17 cellular contexts compared by ENCODE assay signal in genomic region chr16:52548261-52549010, GRCh38. TPM values are rescaled to one million over a fixed set of nuclear protein-coding genes. Genes with fewer than 3 reads are reported as not detected.
DNase-seq lines count a peak whose midpoint lies in the region; ATAC-seq, FAIRE-seq and TF ChIP-seq lines count a peak whose summit lies in the region.
"Had no signal": no experiment of that assay in that cellular context is flagged by ENCODE, and none has a peak within 500 bp of the region (broad histone marks: within the 10 kb centered on the region; RNA-seq: fewer than 3 reads in every experiment).

No MANE protein-coding gene starts in this region.

- no peak for FAIRE-seq in D721Med (lab: Jason Lieb, UNC)
- FAIRE-seq: endometrium, RCC 7860 had no signal

- peaks cover 60% of the 10 kb centered on the region for H3K27me3 Mint-ChIP-seq in stimulated activated naive CD8-positive, alpha-beta T cell treated with anti-CD3 and anti-CD28 coated beads, Interleukin-15, amount 100 ng/mL, for 72 hours

- DNase-seq in DMS53 treated with DMSO at 0.1 percent for 48 hours (lab: John Stamatoyannopoulos, UW; ENCODE audit: unreplicated experiment): peak; percentile 53
- DNase-seq in H7: peak; percentile 30
- DNase-seq in NCI-H510A treated with DMSO at 0.1 percent for 48 hours (lab: John Stamatoyannopoulos, UW): peak; percentile 89
- DNase-seq in iPS-NIHi11 (ENCODE audit: low spot score): peak; percentile 33
- DNase-seq in D721Med (ENCODE audit: insufficient read length, low spot score): no peak
- DNase-seq in stimulated activated naive CD8-positive, alpha-beta T cell treated with anti-CD3 and anti-CD28 coated beads, Interleukin-15, amount 100 ng/mL, for 72 hours: no peak
- DNase-seq in stimulated activated effector memory CD8-positive, alpha-beta T cell treated with anti-CD3 and anti-CD28 coated beads, Interleukin-12 subunit alpha, Interleukin-12 subunit beta, amount 100 ng/mL, for 72 hours (ENCODE audit: low spot score in 2 of 2): no peak
- DNase-seq: activated naive CD4-positive, alpha-beta T cell treated with Interleukin-2 at 50 U/mL for 16 hours; gastrocnemius medialis; kidney glomerular epithelial cell; NCI-H1048; NCI-H774; posterior cingulate gyrus; SW 1271 had no signal

- H3K36me3 Mint-ChIP-seq in stimulated activated effector memory CD8-positive, alpha-beta T cell treated with anti-CD3 and anti-CD28 coated beads, Interleukin-12 subunit alpha, Interleukin-12 subunit beta, amount 100 ng/mL, for 72 hours: no peaks in the 10 kb centered on the region

- peaks cover 40% of the 10 kb centered on the region for H3K27me3 ChIP-seq in H7 (ENCODE audit: control insufficient read depth, insufficient read depth, low read length)

- no peak for TF ChIP-seq CTCF in D721Med (IDR thresholded peaks at IDR 0.05; ENCODE audit: insufficient read depth, missing control alignments)

- no peak overlapping the region for H3K27ac Mint-ChIP-seq in stimulated activated naive CD8-positive, alpha-beta T cell treated with anti-CD3 and anti-CD28 coated beads, Interleukin-15, amount 100 ng/mL, for 72 hours
- no peak overlapping the region for H3K27ac Mint-ChIP-seq in stimulated activated effector memory CD8-positive, alpha-beta T cell treated with anti-CD3 and anti-CD28 coated beads, Interleukin-12 subunit alpha, Interleukin-12 subunit beta, amount 100 ng/mL, for 72 hours

- H3K4me1 Mint-ChIP-seq in stimulated activated naive CD8-positive, alpha-beta T cell treated with anti-CD3 and anti-CD28 coated beads, Interleukin-15, amount 100 ng/mL, for 72 hours: peaks cover 13% of the 10 kb centered on the region
- peaks cover 5% of the 10 kb centered on the region for H3K4me1 Mint-ChIP-seq in stimulated activated effector memory CD8-positive, alpha-beta T cell treated with anti-CD3 and anti-CD28 coated beads, Interleukin-12 subunit alpha, Interleukin-12 subunit beta, amount 100 ng/mL, for 72 hours

- no peaks in the 10 kb centered on the region for H3K36me3 ChIP-seq in H7 (replicated peaks; ENCODE audit: control insufficient read depth, insufficient read depth, low read length)
- H3K36me3 ChIP-seq: gastrocnemius medialis had no signal

- no peak overlapping the region for H3K4me3 ChIP-seq in H7 (ENCODE audit: insufficient read depth, low read depth, low read length)
- H3K4me3 ChIP-seq: gastrocnemius medialis had no signal

- H3K9me3 Mint-ChIP-seq in stimulated activated naive CD8-positive, alpha-beta T cell treated with anti-CD3 and anti-CD28 coated beads, Interleukin-15, amount 100 ng/mL, for 72 hours: no peaks in the 10 kb centered on the region
- peaks cover 4% of the 10 kb centered on the region for H3K9me3 Mint-ChIP-seq in stimulated activated effector memory CD8-positive, alpha-beta T cell treated with anti-CD3 and anti-CD28 coated beads, Interleukin-12 subunit alpha, Interleukin-12 subunit beta, amount 100 ng/mL, for 72 hours

- ATAC-seq in GM21423 (IDR thresholded peaks at IDR 0.05; ENCODE audit: unreplicated experiment): no peak
- no peak for ATAC-seq in stimulated activated naive CD8-positive, alpha-beta T cell treated with anti-CD3 and anti-CD28 coated beads, Interleukin-15, amount 100 ng/mL, for 72 hours
- no peak for ATAC-seq in stimulated activated effector memory CD8-positive, alpha-beta T cell treated with anti-CD3 and anti-CD28 coated beads, Interleukin-12 subunit alpha, Interleukin-12 subunit beta, amount 100 ng/mL, for 72 hours
- ATAC-seq: gastrocnemius medialis had no signal

- H3K4me3 Mint-ChIP-seq in stimulated activated naive CD8-positive, alpha-beta T cell treated with anti-CD3 and anti-CD28 coated beads, Interleukin-15, amount 100 ng/mL, for 72 hours: no peak overlapping the region
- H3K4me3 Mint-ChIP-seq in stimulated activated effector memory CD8-positive, alpha-beta T cell treated with anti-CD3 and anti-CD28 coated beads, Interleukin-12 subunit alpha, Interleukin-12 subunit beta, amount 100 ng/mL, for 72 hours: no peak overlapping the region

RNA-seq across cellular contexts. Expression of gene TOX3, which starts 1.5 kb away (rescaled TPM):
- 14.1 and 18.1 TPM in 2 replicates for total RNA-seq in H7 (2014; rRNA removed; shearing (Covaris generic))

Comparison
In these comparisons a context has a peak if more than half of its experiments do, and no peak if none do; other contexts are left out.
1. DNase-seq: peak in DMS53 treated with DMSO at 0.1 percent for 48 hours (single experiment), H7 (single experiment), NCI-H510A treated with DMSO at 0.1 percent for 48 hours (single experiment) and iPS-NIHi11 (single experiment); none in D721Med (single experiment), stimulated activated naive CD8-positive, alpha-beta T cell treated with anti-CD3 and anti-CD28 coated beads, Interleukin-15, amount 100 ng/mL, for 72 hours (0 of 2) and stimulated activated effector memory CD8-positive, alpha-beta T cell treated with anti-CD3 and anti-CD28 coated beads, Interleukin-12 subunit alpha, Interleukin-12 subunit beta, amount 100 ng/mL, for 72 hours (0 of 2).